In the genomic region with DNA sequence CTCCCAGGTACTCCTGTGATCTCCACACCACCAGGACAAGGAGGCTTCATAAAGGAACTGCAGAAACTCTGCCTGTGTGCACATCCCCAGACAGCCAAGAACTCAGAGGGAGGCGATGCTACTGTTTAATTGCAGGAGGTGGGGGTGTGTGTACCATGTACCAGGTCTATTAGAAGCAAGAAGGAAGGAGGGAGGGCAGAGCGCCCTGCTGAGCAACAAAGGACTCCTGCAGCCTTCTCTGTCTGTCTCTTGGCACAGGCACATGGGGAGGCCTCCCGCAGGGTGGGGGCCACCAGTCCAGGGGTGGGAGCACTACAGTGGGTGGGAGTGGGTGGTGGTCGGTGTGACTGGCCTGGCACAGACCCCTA, we compare ENCODE assay signal across 21 cellular contexts. TPM values are rescaled to one million over a fixed set of nuclear protein-coding genes. Genes with fewer than 3 reads are reported as not detected.
"Had no signal": no experiment of that assay in that cellular context is flagged by ENCODE, and none has a peak within 500 bp of the region (broad histone marks: within the 10 kb centered on the region; RNA-seq: fewer than 3 reads in every experiment).

No MANE protein-coding gene starts in this region.

RNA-seq across cellular contexts. Expression of a gene that starts 3.3 kb away (rescaled TPM):
- total RNA-seq: heart left ventricle; kidney; left colon; left lung; liver; lower lobe of right lung; mammary epithelial cell; naive thymus-derived CD8-positive, alpha-beta T cell; osteoblast; posterior vena cava; psoas muscle; renal cortical epithelial cell; right atrium auricular region; right lobe of liver; skeletal muscle tissue; smooth muscle cell; stomach; testis; transverse colon; upper lobe of left lung had no signal
- polyA plus RNA-seq: heart left ventricle; immature natural killer cell; liver; mammary epithelial cell; naive thymus-derived CD8-positive, alpha-beta T cell; psoas muscle; smooth muscle cell; stomach had no signal
